In genomic region chr5:143355710-143356109, GRCh38 we compare ENCODE assay signal across 8 cellular contexts. TPM values are rescaled to one million over a fixed set of nuclear protein-coding genes. Genes with fewer than 3 reads are reported as not detected.
DNase-seq lines count a peak whose midpoint lies in the region; ATAC-seq and TF ChIP-seq lines count a peak whose summit lies in the region.

No MANE protein-coding gene starts in this region.

- no peak for DNase-seq in natural killer cell
- DNase-seq in natural killer cell treated with Interleukin-12 subunit alpha and Interleukin-12 subunit beta and Interleukin-15 and Interleukin-18, amount 100 ng/mL, for 72 hours (ENCODE audit: low spot score), result no peak
- peak; percentile 15 for DNase-seq in NCI-H748 treated with DMSO at 0.1 percent for 48 hours (lab: John Stamatoyannopoulos, UW)
- peak; percentile 69 for DNase-seq in left cardiac atrium
- DNase-seq in smooth muscle cell of the brain vasculature (ENCODE audit: low read depth, low spot score), result peak; percentile 91
- no peak for DNase-seq in retina
- no peak for DNase-seq in GDM1 (lab: John Stamatoyannopoulos, UW)

- no peak for TF ChIP-seq CTCF in natural killer cell (IDR thresholded peaks at IDR 0.05)

- H3K4me3 Mint-ChIP-seq in natural killer cell, result no peak overlapping the region
- H3K4me3 Mint-ChIP-seq in natural killer cell treated with Interleukin-12 subunit alpha and Interleukin-12 subunit beta and Interleukin-15 and Interleukin-18, amount 100 ng/mL, for 72 hours, result no peak overlapping the region
- H3K4me3 Mint-ChIP-seq in activated naive CD4-positive, alpha-beta T cell treated with anti-CD3 and anti-CD28 coated beads, Interleukin-2, amount 50 U/mL, for 24 hours, result peak overlapping the region; percentile 45

- ATAC-seq in natural killer cell (peak in 2 of 3 donors; percentile 49 to 61), left cardiac atrium (peak; percentile 89 to 90)
- ATAC-seq in natural killer cell treated with Interleukin-12 subunit alpha and Interleukin-12 subunit beta and Interleukin-15 and Interleukin-18, amount 100 ng/mL, for 72 hours, result no peak

- peak overlapping the region in 1 of 2 donors; percentile 96 for H3K27ac Mint-ChIP-seq in natural killer cell
- H3K27ac Mint-ChIP-seq in natural killer cell treated with Interleukin-12 subunit alpha and Interleukin-12 subunit beta and Interleukin-15 and Interleukin-18, amount 100 ng/mL, for 72 hours, result peak overlapping the region in 1 of 2 donors; percentile 47
- H3K27ac Mint-ChIP-seq in activated naive CD4-positive, alpha-beta T cell treated with anti-CD3 and anti-CD28 coated beads, Interleukin-2, amount 50 U/mL, for 24 hours, result peak overlapping the region; percentile 77

- H3K4me1 Mint-ChIP-seq in natural killer cell, result peaks cover 33 to 65% of the 10 kb centered on the region in 2 donors
- peaks cover 41 to 47% of the 10 kb centered on the region in 2 donors for H3K4me1 Mint-ChIP-seq in natural killer cell treated with Interleukin-12 subunit alpha and Interleukin-12 subunit beta and Interleukin-15 and Interleukin-18, amount 100 ng/mL, for 72 hours (ENCODE audit: low read depth in 2 of 2)
- peaks cover 87% of the 10 kb centered on the region for H3K4me1 Mint-ChIP-seq in activated naive CD4-positive, alpha-beta T cell treated with anti-CD3 and anti-CD28 coated beads, Interleukin-2, amount 50 U/mL, for 24 hours

- intact Hi-C loops in natural killer cell (cut with micrococcal nuclease), result loop anchor here (5.0 kb wide), 1 partner anchor 33 kb away; no protein-coding TSS in a partner anchor
- intact Hi-C loops in left cardiac atrium (cut with DNase I), result no loop called here

- no peaks in the 10 kb centered on the region for H3K27me3 Mint-ChIP-seq in natural killer cell (ENCODE audit: low read depth in 2 of 2)
- H3K27me3 Mint-ChIP-seq in natural killer cell treated with Interleukin-12 subunit alpha and Interleukin-12 subunit beta and Interleukin-15 and Interleukin-18, amount 100 ng/mL, for 72 hours, result no peaks in the 10 kb centered on the region
- no peaks in the 10 kb centered on the region for H3K27me3 Mint-ChIP-seq in activated naive CD4-positive, alpha-beta T cell treated with anti-CD3 and anti-CD28 coated beads, Interleukin-2, amount 50 U/mL, for 24 hours

- H3K36me3 Mint-ChIP-seq in natural killer cell, result no peaks in the 10 kb centered on the region
- no peaks in the 10 kb centered on the region for H3K36me3 Mint-ChIP-seq in natural killer cell treated with Interleukin-12 subunit alpha and Interleukin-12 subunit beta and Interleukin-15 and Interleukin-18, amount 100 ng/mL, for 72 hours
- no peaks in the 10 kb centered on the region for H3K36me3 Mint-ChIP-seq in activated naive CD4-positive, alpha-beta T cell treated with anti-CD3 and anti-CD28 coated beads, Interleukin-2, amount 50 U/mL, for 24 hours

- H3K9me3 Mint-ChIP-seq in natural killer cell, result no peaks in the 10 kb centered on the region
- H3K9me3 Mint-ChIP-seq in natural killer cell treated with Interleukin-12 subunit alpha and Interleukin-12 subunit beta and Interleukin-15 and Interleukin-18, amount 100 ng/mL, for 72 hours, result no peaks in the 10 kb centered on the region
- H3K9me3 Mint-ChIP-seq in activated naive CD4-positive, alpha-beta T cell treated with anti-CD3 and anti-CD28 coated beads, Interleukin-2, amount 50 U/mL, for 24 hours, result no peaks in the 10 kb centered on the region

RNA-seq across cellular contexts. Expression of gene NR3C1, which starts 47.8 kb away (rescaled TPM):
- 100 to 1,000 TPM; 147 to 168 (median 165) TPM for total RNA-seq in natural killer cell
- total RNA-seq in natural killer cell treated with Interleukin-12 subunit alpha and Interleukin-12 subunit beta and Interleukin-15 and Interleukin-18, amount 100 ng/mL, for 72 hours, result 100 to 1,000 TPM; 166 to 182 TPM
- total RNA-seq in left cardiac atrium, result 10 to 100 TPM; 39.0 to 51.7 TPM

Comparison
In these comparisons a context has a peak if more than half of its experiments do, and no peak if none do; other contexts are left out.
1. ATAC-seq: peak in natural killer cell (2 of 3) and left cardiac atrium (2 of 2); none in natural killer cell treated with Interleukin-12 subunit alpha and Interleukin-12 subunit beta and Interleukin-15 and Interleukin-18, amount 100 ng/mL, for 72 hours (0 of 2).
2. DNase-seq: peak in NCI-H748 treated with DMSO at 0.1 percent for 48 hours (single experiment), left cardiac atrium (single experiment) and smooth muscle cell of the brain vasculature (single experiment); none in natural killer cell (single experiment), natural killer cell treated with Interleukin-12 subunit alpha and Interleukin-12 subunit beta and Interleukin-15 and Interleukin-18, amount 100 ng/mL, for 72 hours (single experiment), retina (single experiment) and GDM1 (single experiment).